ENCODE assay signal across 8 cellular contexts in the genomic region with DNA sequence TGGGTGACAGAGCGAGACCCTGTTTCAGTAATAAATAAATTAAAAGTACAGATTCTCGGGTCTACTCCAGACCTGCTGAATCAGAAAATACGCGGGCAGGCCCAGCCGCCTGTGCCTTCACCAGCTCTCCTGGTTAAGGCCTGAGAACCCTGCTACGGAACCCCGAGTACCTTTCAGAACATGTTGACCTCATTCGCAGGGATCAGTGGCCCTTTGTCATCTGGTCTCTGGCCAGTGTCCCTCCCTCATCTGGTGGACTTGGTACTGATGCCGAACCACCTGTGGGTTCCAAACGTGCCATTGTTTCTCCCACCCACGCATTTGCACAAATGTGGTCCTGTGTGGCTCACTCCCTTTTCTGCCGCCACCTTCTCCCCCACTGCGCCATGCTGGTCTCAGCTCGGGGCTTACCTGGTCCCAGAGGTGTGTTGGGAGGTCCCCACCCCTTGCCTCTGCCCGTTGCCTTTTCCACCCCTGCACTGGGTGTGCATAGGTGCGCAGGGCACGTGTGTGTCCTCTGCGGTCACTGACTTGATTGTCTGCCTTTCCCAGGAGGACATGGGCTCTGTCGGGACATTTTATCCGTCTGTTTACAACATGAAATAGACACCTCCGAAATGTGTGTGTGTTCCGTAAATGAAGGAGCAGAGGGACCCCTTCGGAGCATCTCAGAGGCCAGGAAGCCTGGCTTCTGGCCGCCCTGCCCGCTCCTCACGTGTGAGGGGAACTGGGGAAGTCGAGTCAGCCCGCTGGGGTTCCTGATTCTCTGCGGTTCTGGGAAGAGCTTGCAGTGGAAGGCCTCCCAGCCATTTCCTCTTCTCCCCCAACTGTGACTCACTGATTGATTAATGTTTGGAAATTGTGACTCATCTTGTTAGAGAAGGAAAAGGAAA.
DNase-seq lines count a peak whose midpoint lies in the region; ATAC-seq and TF ChIP-seq lines count a peak whose summit lies in the region.

No MANE protein-coding gene starts in this region.

- no peaks in the 10 kb centered on the region for H3K9me3 Mint-ChIP-seq in nephron progenitor cell

- H3K4me3 Mint-ChIP-seq in nephron progenitor cell, result no peak overlapping the region

- H3K27me3 ChIP-seq in MG63, result no peaks in the 10 kb centered on the region

- H3K27ac Mint-ChIP-seq in nephron progenitor cell, result peak overlapping the region; percentile 81

- no peaks in the 10 kb centered on the region for H3K36me3 ChIP-seq in MG63

- no peak for ATAC-seq in HG02588 (IDR thresholded peaks at IDR 0.05; ENCODE audit: unreplicated experiment)

- H3K36me3 Mint-ChIP-seq in nephron progenitor cell (ENCODE audit: low read depth), result peaks cover 31% of the 10 kb centered on the region

- H3K9me3 ChIP-seq in MG63, result no peaks in the 10 kb centered on the region

- no peak for TF ChIP-seq CTCF in coronary artery (IDR thresholded peaks at IDR 0.05)
- TF ChIP-seq CTCF in nephron progenitor cell (IDR thresholded peaks at IDR 0.05), result no peak

- H3K27me3 Mint-ChIP-seq in nephron progenitor cell (ENCODE audit: low read depth, poor library complexity), result no peaks in the 10 kb centered on the region

- DNase-seq in AG20443 (ENCODE audit: low spot score), result peak; percentile 80
- peak; percentile 6 for DNase-seq in MG63
- no peak for DNase-seq in coronary artery (ENCODE audit: low spot score)
- DNase-seq in nephron progenitor cell, result no peak
- DNase-seq in COLO829 (ENCODE audit: low spot score), result no peak
- no peak for DNase-seq in NCI-H146 treated with DMSO at 0.1 percent for 48 hours (lab: John Stamatoyannopoulos, UW; ENCODE audit: unreplicated experiment)
- DNase-seq in DMS79 (lab: John Stamatoyannopoulos, UW), result no peak

- peak overlapping the region; percentile 46 for H3K27ac ChIP-seq in coronary artery

- H3K4me3 ChIP-seq in MG63 (no peak overlapping the region), coronary artery (no peak overlapping the region)

- H3K4me1 Mint-ChIP-seq in nephron progenitor cell, result peaks cover 53% of the 10 kb centered on the region

Comparison
In these comparisons a context has a peak if more than half of its experiments do, and no peak if none do; other contexts are left out.
1. DNase-seq: peak in AG20443 (single experiment) and MG63 (single experiment); none in coronary artery (single experiment), nephron progenitor cell (single experiment), COLO829 (single experiment), NCI-H146 treated with DMSO at 0.1 percent for 48 hours (single experiment) and DMS79 (single experiment).